Comparison of ENCODE assay signal across 13 cellular contexts in the genomic region with DNA sequence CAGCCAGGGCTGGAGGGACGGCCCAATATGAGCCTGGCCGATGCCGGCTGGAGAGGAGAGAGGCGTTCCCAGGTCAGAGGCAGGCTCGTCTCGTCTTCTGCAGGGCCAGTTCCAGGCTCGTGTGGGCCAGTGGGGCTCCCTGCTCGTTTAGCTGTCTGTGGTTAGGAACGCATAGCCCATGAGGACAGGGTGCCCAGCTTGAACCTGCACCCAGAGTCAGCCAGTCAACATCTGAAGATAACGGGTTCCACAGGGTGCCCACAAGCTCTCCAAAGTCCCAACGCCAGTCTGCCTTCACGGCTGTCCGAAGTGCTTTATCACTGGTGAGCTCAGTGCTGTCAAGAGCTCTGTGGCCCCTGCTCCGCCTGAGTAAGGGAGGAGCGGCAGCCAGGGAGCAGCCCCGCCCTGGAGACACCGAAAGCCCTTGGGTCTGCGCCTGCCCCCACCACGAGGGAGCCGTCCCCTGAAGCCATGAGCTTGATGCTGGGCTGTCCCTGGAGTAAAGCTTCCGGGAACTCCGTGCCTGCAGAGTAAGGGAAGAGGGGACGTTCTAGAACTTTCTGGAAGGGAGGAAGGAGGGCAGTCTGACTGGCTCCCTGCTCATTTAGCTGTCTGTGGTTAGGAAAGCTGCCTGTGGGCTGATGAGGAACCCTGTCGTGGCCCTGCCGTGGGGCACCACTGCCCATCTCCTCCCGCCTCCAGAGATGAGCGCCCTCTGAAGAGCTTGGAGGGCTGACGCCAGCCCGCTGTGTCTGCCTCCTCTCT. TPM values are rescaled to one million over a fixed set of nuclear protein-coding genes. Genes with fewer than 3 reads are reported as not detected.
DNase-seq lines count a peak whose midpoint lies in the region; ATAC-seq and TF ChIP-seq lines count a peak whose summit lies in the region.
"Had no signal": no experiment of that assay in that cellular context is flagged by ENCODE, and none has a peak within 500 bp of the region (broad histone marks: within the 10 kb centered on the region; RNA-seq: fewer than 3 reads in every experiment).

No MANE protein-coding gene starts in this region.

- H3K4me3 ChIP-seq in HUES6 (ENCODE audit: low read depth, low read length) (peak overlapping the region; percentile 12; the same call in 1 of the 2 replicates), colonic mucosa (no peak overlapping the region), sigmoid colon (no peak overlapping the region)

- no peak for ATAC-seq in WTC11

- H3K4me1 ChIP-seq in HUES6 (ENCODE audit: control insufficient read depth, insufficient read depth, low read length) (peaks cover 37% of the 10 kb centered on the region), colonic mucosa (peaks cover 19% of the 10 kb centered on the region), sigmoid colon (peaks cover 0 to 19% (median 11%) of the 10 kb centered on the region in 4 donors)

- H3K36me3 ChIP-seq in HUES6 (ENCODE audit: control insufficient read depth, insufficient read depth, low read length), result no peaks in the 10 kb centered on the region
- H3K36me3 ChIP-seq in colonic mucosa, result no peaks in the 10 kb centered on the region
- no peaks in the 10 kb centered on the region for H3K36me3 ChIP-seq in sigmoid colon

- intact Hi-C loops in colonic mucosa (cut with DNase I), result no loop called here
- intact Hi-C loops in sigmoid colon (cut with DNase I), result no loop called here

- peaks cover 80% of the 10 kb centered on the region for H3K27me3 Mint-ChIP-seq in WTC11 (ENCODE audit: low read depth)

- POLR2A ChIA-PET in WTC11 (lab: Charles Lee), result no interaction called here

- H3K9me3 Mint-ChIP-seq in WTC11, result no peaks in the 10 kb centered on the region

- no peaks in the 10 kb centered on the region for H3K36me3 Mint-ChIP-seq in WTC11

- WGBS in sigmoid colon, 2 donors, result 45 to 78% methylated on average over 29 of the region's 29 CpGs

- TF ChIP-seq EP300 in sigmoid colon (IDR thresholded peaks at IDR 0.05), result no peak

- no peaks in the 10 kb centered on the region for H3K9me3 ChIP-seq in HUES6 (ENCODE audit: control insufficient read depth, insufficient read depth, low read depth, low read length)
- H3K9me3 ChIP-seq in colonic mucosa, result no peaks in the 10 kb centered on the region
- no peaks in the 10 kb centered on the region for H3K9me3 ChIP-seq in sigmoid colon

- H3K27ac Mint-ChIP-seq in WTC11, result no peak overlapping the region

- H3K4me1 Mint-ChIP-seq in WTC11, result peaks cover 38% of the 10 kb centered on the region

- H3K9ac ChIP-seq in HUES6 (ENCODE audit: low read length) (peak overlapping the region; percentile 29), colonic mucosa (ENCODE audit: low read depth in 2 of 2, low read length in 2 of 2) (peak overlapping the region; percentile 39 to 63)

- no peak overlapping the region for H3K4me3 Mint-ChIP-seq in WTC11

- peak; percentile 57 for DNase-seq in AG20443 (ENCODE audit: low spot score)
- DNase-seq in colonic mucosa, result no peak
- peak; percentile 60 for DNase-seq in myocyte (ENCODE audit: low read depth)
- DNase-seq in WTC11 (ENCODE audit: low spot score), result no peak
- DNase-seq in NCI-H1092 (lab: John Stamatoyannopoulos, UW), result no peak
- DNase-seq in sigmoid colon, result no peak
- no peak for DNase-seq in AG08395 (ENCODE audit: low spot score)
- DNase-seq: DMS153; NCI-H1105; NCI-H524; SHP77 treated with DMSO at 0.1 percent for 48 hours; stimulated activated CD4-positive, alpha-beta T cell treated with anti-CD3 and anti-CD28 coated beads, Interleukin-12 subunit alpha, Interleukin-12 subunit beta, amount 100 ng/mL, for 4 hours had no signal

- no peak for TF ChIP-seq POLR2A in sigmoid colon (IDR thresholded peaks at IDR 0.05)

- H3K27me3 ChIP-seq in HUES6 (ENCODE audit: control insufficient read depth, insufficient read depth, low read length) (peaks cover 79% of the 10 kb centered on the region), colonic mucosa (no peaks in the 10 kb centered on the region), sigmoid colon (peaks cover 0 to 39% (median 3%) of the 10 kb centered on the region in 3 donors)

- CTCF ChIA-PET in WTC11 (lab: Charles Lee), result interaction anchor here (0.8 to 1.6 kb wide), 5 partner anchors 9 to 105 kb away, joined by 3 to 7 read pairs (median 4); a partner anchor contains a TSS

- TF ChIP-seq CTCF in colonic mucosa (IDR thresholded peaks at IDR 0.05) (no peak), WTC11 (IDR thresholded peaks at IDR 0.05) (no peak), sigmoid colon (IDR thresholded peaks at IDR 0.05) (no peak)

- no peak overlapping the region for H3K27ac ChIP-seq in HUES6 (ENCODE audit: low read depth, low read length)
- H3K27ac ChIP-seq in colonic mucosa, result peak overlapping the region; percentile 47
- H3K27ac ChIP-seq in sigmoid colon, result no peak overlapping the region

TF ChIP-seq in WTC11, 78 proteins besides CTCF, POLR2A, EP300 and RAD21 (continues in another document):
- TF ChIP-seq ATF1 (CRISPR knock-in tag; IDR thresholded peaks at IDR 0.05) (no peak), FOXJ3 (CRISPR knock-in tag; IDR thresholded peaks at IDR 0.05; ENCODE audit: borderline replicate concordance) (no peak), ZNF263 (CRISPR knock-in tag; IDR thresholded peaks at IDR 0.05; ENCODE audit: low read depth) (no peak), NFATC4 (CRISPR knock-in tag; IDR thresholded peaks at IDR 0.05) (no peak), SP1 (CRISPR knock-in tag; conservative IDR thresholded peaks at IDR 0.05) (no peak), ZNF232 (CRISPR knock-in tag; IDR thresholded peaks at IDR 0.05) (no peak), ELF4 (CRISPR knock-in tag; IDR thresholded peaks at IDR 0.05; ENCODE audit: low read depth) (no peak), FOXP1 (CRISPR knock-in tag; IDR thresholded peaks at IDR 0.05; ENCODE audit: borderline replicate concordance) (no peak)
- TF ChIP-seq, protein P1, sequence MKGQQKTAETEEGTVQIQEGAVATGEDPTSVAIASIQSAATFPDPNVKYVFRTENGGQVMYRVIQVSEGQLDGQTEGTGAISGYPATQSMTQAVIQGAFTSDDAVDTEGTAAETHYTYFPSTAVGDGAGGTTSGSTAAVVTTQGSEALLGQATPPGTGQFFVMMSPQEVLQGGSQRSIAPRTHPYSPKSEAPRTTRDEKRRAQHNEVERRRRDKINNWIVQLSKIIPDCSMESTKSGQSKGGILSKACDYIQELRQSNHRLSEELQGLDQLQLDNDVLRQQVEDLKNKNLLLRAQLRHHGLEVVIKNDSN (CRISPR knock-in tag; IDR thresholded peaks at IDR 0.05), result no peak
- TF ChIP-seq, protein P2, sequence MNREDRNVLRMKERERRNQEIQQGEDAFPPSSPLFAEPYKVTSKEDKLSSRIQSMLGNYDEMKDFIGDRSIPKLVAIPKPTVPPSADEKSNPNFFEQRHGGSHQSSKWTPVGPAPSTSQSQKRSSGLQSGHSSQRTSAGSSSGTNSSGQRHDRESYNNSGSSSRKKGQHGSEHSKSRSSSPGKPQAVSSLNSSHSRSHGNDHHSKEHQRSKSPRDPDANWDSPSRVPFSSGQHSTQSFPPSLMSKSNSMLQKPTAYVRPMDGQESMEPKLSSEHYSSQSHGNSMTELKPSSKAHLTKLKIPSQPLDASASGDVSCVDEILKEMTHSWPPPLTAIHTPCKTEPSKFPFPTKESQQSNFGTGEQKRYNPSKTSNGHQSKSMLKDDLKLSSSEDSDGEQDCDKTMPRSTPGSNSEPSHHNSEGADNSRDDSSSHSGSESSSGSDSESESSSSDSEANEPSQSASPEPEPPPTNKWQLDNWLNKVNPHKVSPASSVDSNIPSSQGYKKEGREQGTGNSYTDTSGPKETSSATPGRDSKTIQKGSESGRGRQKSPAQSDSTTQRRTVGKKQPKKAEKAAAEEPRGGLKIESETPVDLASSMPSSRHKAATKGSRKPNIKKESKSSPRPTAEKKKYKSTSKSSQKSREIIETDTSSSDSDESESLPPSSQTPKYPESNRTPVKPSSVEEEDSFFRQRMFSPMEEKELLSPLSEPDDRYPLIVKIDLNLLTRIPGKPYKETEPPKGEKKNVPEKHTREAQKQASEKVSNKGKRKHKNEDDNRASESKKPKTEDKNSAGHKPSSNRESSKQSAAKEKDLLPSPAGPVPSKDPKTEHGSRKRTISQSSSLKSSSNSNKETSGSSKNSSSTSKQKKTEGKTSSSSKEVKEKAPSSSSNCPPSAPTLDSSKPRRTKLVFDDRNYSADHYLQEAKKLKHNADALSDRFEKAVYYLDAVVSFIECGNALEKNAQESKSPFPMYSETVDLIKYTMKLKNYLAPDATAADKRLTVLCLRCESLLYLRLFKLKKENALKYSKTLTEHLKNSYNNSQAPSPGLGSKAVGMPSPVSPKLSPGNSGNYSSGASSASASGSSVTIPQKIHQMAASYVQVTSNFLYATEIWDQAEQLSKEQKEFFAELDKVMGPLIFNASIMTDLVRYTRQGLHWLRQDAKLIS (CRISPR knock-in tag; IDR thresholded peaks at IDR 0.05; ENCODE audit: borderline replicate concordance), result no peak
- TF ChIP-seq, protein P3, sequence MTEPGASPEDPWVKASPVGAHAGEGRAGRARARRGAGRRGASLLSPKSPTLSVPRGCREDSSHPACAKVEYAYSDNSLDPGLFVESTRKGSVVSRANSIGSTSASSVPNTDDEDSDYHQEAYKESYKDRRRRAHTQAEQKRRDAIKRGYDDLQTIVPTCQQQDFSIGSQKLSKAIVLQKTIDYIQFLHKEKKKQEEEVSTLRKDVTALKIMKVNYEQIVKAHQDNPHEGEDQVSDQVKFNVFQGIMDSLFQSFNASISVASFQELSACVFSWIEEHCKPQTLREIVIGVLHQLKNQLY (CRISPR knock-in tag; IDR thresholded peaks at IDR 0.05), result no peak

RNA-seq across cellular contexts. Expression of a gene that starts 2.7 kb away (rescaled TPM):
- total RNA-seq in colonic mucosa (10 to 100 TPM; 51.8 to 59.6 TPM), myocyte (not detected in 2 replicates), WTC11 (2021) (1.4 to 1.7 TPM (median 1.6 TPM) in 3 replicates), sigmoid colon (10 to 100 TPM; 15.8 to 21.0 (median 19.3) TPM)
- 2.4 TPM for polyA plus RNA-seq in myocyte (2012)
- polyA plus RNA-seq in sigmoid colon, result 10 to 100 TPM; 37.9 to 86.5 (median 51.1) TPM

RNA-seq across cellular contexts. Expression of a gene that starts 10.3 kb away (rescaled TPM):
- total RNA-seq in colonic mucosa (10 to 100 TPM; 74.9 to 88.0 TPM), myocyte (51.4 and 65.1 TPM in 2 replicates), WTC11 (2021) (15.1 to 20.9 TPM (median 18.6 TPM) in 3 replicates), sigmoid colon (10 to 100 TPM; 27.3 to 33.2 (median 32.0) TPM)
- 39.4 TPM for polyA plus RNA-seq in myocyte (2012)
- polyA plus RNA-seq in sigmoid colon, result 10 to 100 TPM; 36.0 to 59.4 (median 49.2) TPM

RNA-seq across cellular contexts. Expression of a gene that starts 26.7 kb away (rescaled TPM):
- total RNA-seq in colonic mucosa (100 to 1,000 TPM; 101 to 138 TPM), myocyte (42.4 and 52.4 TPM in 2 replicates), WTC11 (2021) (144 to 157 TPM (median 148 TPM) in 3 replicates), sigmoid colon (10 to 100 TPM; 16.9 to 32.9 (median 27.1) TPM)
- polyA plus RNA-seq in myocyte (2012), result 172 TPM
- 10 to 100 TPM; 72.9 to 85.3 (median 85.3) TPM for polyA plus RNA-seq in sigmoid colon

Comparison
In these comparisons a context has a peak if more than half of its experiments do, and no peak if none do; other contexts are left out.
1. DNase-seq: peak in AG20443 (single experiment) and myocyte (single experiment); none in colonic mucosa (single experiment), WTC11 (single experiment), NCI-H1092 (single experiment), sigmoid colon (single experiment) and AG08395 (single experiment).